In genomic region chr6:53171605-53172467, GRCh38 we compare ENCODE assay signal across 8 cellular contexts. TPM values are rescaled to one million over a fixed set of nuclear protein-coding genes. Genes with fewer than 3 reads are reported as not detected.
DNase-seq lines count a peak whose midpoint lies in the region; ATAC-seq and TF ChIP-seq lines count a peak whose summit lies in the region.

No MANE protein-coding gene starts in this region.

- H3K36me3 ChIP-seq in DOHH2 (ENCODE audit: control insufficient read depth, low read length) (no peaks in the 10 kb centered on the region), KMS-11 (ENCODE audit: insufficient read depth) (no peaks in the 10 kb centered on the region), neuronal stem cell (replicated peaks in 1 of 2; ENCODE audit: control insufficient read depth in 2 of 2, insufficient read depth in 2 of 2, low read length in 2 of 2) (no peaks in the 10 kb centered on the region), subcutaneous abdominal adipose tissue (ENCODE audit: control insufficient read depth in 5 of 5, insufficient read depth in 5 of 5, low read length in 5 of 5) (no peaks in the 10 kb centered on the region)

- H2BK5ac ChIP-seq in neuronal stem cell (ENCODE audit: low read length): no peak overlapping the region

- no peak overlapping the region for H2BK120ac ChIP-seq in neuronal stem cell (ENCODE audit: low read depth, low read length)

- H3K79me2 ChIP-seq in DOHH2 (ENCODE audit: control insufficient read depth, low read length) (no peaks in the 10 kb centered on the region), KMS-11 (ENCODE audit: insufficient read depth, low read depth) (no peaks in the 10 kb centered on the region)

- H4K20me1 ChIP-seq in DOHH2 (ENCODE audit: control insufficient read depth, insufficient read depth, low read depth, low read length): no peaks in the 10 kb centered on the region
- no peaks in the 10 kb centered on the region for H4K20me1 ChIP-seq in KMS-11 (ENCODE audit: insufficient read depth)

- H3K27ac ChIP-seq in DOHH2 (ENCODE audit: low read depth, low read length) (no peak overlapping the region), KMS-11 (no peak overlapping the region), neuronal stem cell (replicated peaks; ENCODE audit: low read length) (no peak overlapping the region), subcutaneous abdominal adipose tissue (ENCODE audit: low read depth, low read length) (peak overlapping the region; percentile 69)

- H3K4me1 ChIP-seq in DOHH2 (ENCODE audit: control insufficient read depth, low read length) (peaks cover 5% of the 10 kb centered on the region; the same call in 1 of the 2 replicates), KMS-11 (ENCODE audit: low read depth, poor library complexity, severe bottlenecking) (no peaks in the 10 kb centered on the region), neuronal stem cell (ENCODE audit: control insufficient read depth in 2 of 2, insufficient read depth in 1 of 2, low read depth in 1 of 2, low read length in 2 of 2) (peaks cover 0 to 5% of the 10 kb centered on the region in 2 donors), subcutaneous abdominal adipose tissue (ENCODE audit: control insufficient read depth in 5 of 5, insufficient read depth in 5 of 5, low read length in 5 of 5) (peaks cover 4 to 16% (median 13%) of the 10 kb centered on the region in 5 donors)

- no peaks in the 10 kb centered on the region for H3K27me3 ChIP-seq in DOHH2 (ENCODE audit: control insufficient read depth, low read length)
- no peaks in the 10 kb centered on the region for H3K27me3 ChIP-seq in KMS-11 (ENCODE audit: insufficient read depth, low read depth)
- no peaks in the 10 kb centered on the region for H3K27me3 ChIP-seq in neuronal stem cell (ENCODE audit: control insufficient read depth in 3 of 3, insufficient read depth in 3 of 3, low read depth in 1 of 3, low read length in 3 of 3)
- no peaks in the 10 kb centered on the region for H3K27me3 ChIP-seq in subcutaneous abdominal adipose tissue (ENCODE audit: control insufficient read depth in 5 of 5, insufficient read depth in 4 of 5, low read length in 5 of 5)

- no peak overlapping the region for H2AK5ac ChIP-seq in neuronal stem cell (ENCODE audit: low read depth, low read length)

- no peak overlapping the region for H4K91ac ChIP-seq in neuronal stem cell (ENCODE audit: low read depth, low read length, poor library complexity)

- no CpG with 5 or more reads among the region's 20 CpGs for WGBS in neuronal stem cell (ENCODE audit: extremely low coverage in 2 of 2, insufficient read length in 2 of 2, insufficient replicate concordance in 1 of 2), 2 donors

- H2BK12ac ChIP-seq in neuronal stem cell (ENCODE audit: low read length): no peak overlapping the region

- H3K79me1 ChIP-seq in neuronal stem cell (ENCODE audit: low read depth, low read length): no peaks in the 10 kb centered on the region

- no peak overlapping the region for H2BK15ac ChIP-seq in neuronal stem cell (ENCODE audit: low read length)

- no peaks in the 10 kb centered on the region for H3K9me2 ChIP-seq in DOHH2 (replicated peaks; ENCODE audit: control insufficient read depth, low read length)

- H2AFZ ChIP-seq in KMS-11 (ENCODE audit: low read depth) (no peak overlapping the region), neuronal stem cell (ENCODE audit: low read length) (no peak overlapping the region)

- no peak overlapping the region for H3K9ac ChIP-seq in KMS-11
- no peak overlapping the region for H3K9ac ChIP-seq in neuronal stem cell (ENCODE audit: low read depth, low read length, poor library complexity)
- H3K9ac ChIP-seq in subcutaneous abdominal adipose tissue (ENCODE audit: low read length in 5 of 5): no peak overlapping the region

- peak; percentile 87 for ATAC-seq in GM21723 (IDR thresholded peaks at IDR 0.05; ENCODE audit: unreplicated experiment)

- H4K8ac ChIP-seq in neuronal stem cell (ENCODE audit: low read depth, low read length): no peak overlapping the region

- H3F3A ChIP-seq in DOHH2 (ENCODE audit: control insufficient read depth, insufficient read depth): no peaks in the 10 kb centered on the region

- H3K4ac ChIP-seq in neuronal stem cell (ENCODE audit: low read length): no peak overlapping the region

- H3K4me3 ChIP-seq in DOHH2 (ENCODE audit: low read length): no peak overlapping the region
- H3K4me3 ChIP-seq in KMS-11 (IDR thresholded peaks at IDR 0.05; ENCODE audit: insufficient read depth, low read depth, low read length): no peak overlapping the region
- H3K4me3 ChIP-seq in neuronal stem cell (ENCODE audit: low read length in 2 of 2): no peak overlapping the region
- no peak overlapping the region for H3K4me3 ChIP-seq in subcutaneous abdominal adipose tissue (ENCODE audit: low read depth in 1 of 5, low read length in 5 of 5)

- no peaks in the 10 kb centered on the region for H3K9me3 ChIP-seq in DOHH2 (ENCODE audit: control insufficient read depth, insufficient read depth, low read length)
- H3K9me3 ChIP-seq in neuronal stem cell (replicated peaks in 1 of 2; ENCODE audit: control insufficient read depth in 2 of 2, insufficient read depth in 1 of 2, low read depth in 1 of 2, low read length in 2 of 2): peaks cover 2 to 3% of the 10 kb centered on the region in 2 donors
- no peaks in the 10 kb centered on the region for H3K9me3 ChIP-seq in subcutaneous abdominal adipose tissue (ENCODE audit: control insufficient read depth in 5 of 5, low read length in 5 of 5)

- TF ChIP-seq CTCF in DOHH2 (IDR thresholded peaks at IDR 0.05; ENCODE audit: low read depth, low read length, poor library complexity, severe bottlenecking) (peak; percentile 100), KMS-11 (conservative IDR thresholded peaks at IDR 0.05; ENCODE audit: low read depth, low read length) (peak; percentile 99)

- H3K4me2 ChIP-seq in DOHH2 (ENCODE audit: low read length) (peak overlapping the region; percentile 34), KMS-11 (no peak overlapping the region), neuronal stem cell (ENCODE audit: insufficient read depth, low read length, poor library complexity, severe bottlenecking) (no peak overlapping the region)

- peak; percentile 74 for DNase-seq in RKO (ENCODE audit: low spot score)
- DNase-seq in activated T-helper 1 cell treated with anti-CD3 and anti-CD28 coated beads, Interleukin-2, amount 50 U/mL, for 16 hours (ENCODE audit: low read depth in 1 of 2, low spot score in 1 of 2): peak; percentile 85 to 89
- DNase-seq in fibroblast of the conjunctiva (ENCODE audit: low read depth): peak; percentile 74
- DNase-seq in neuronal stem cell (ENCODE audit: low spot score): peak; percentile 76

- no peak overlapping the region for H3K14ac ChIP-seq in neuronal stem cell (ENCODE audit: low read length)

- no peak overlapping the region for H3K23ac ChIP-seq in neuronal stem cell (ENCODE audit: low read depth, low read length, poor library complexity)

- H3K18ac ChIP-seq in neuronal stem cell (ENCODE audit: low read length): no peak overlapping the region

RNA-seq across cellular contexts. Expression of gene GCM1, which starts 23.2 kb away (rescaled TPM):
- polyA plus RNA-seq in neuronal stem cell (2013, experiment 1 of 2): 0.01 TPM
- 0.06 TPM for polyA plus RNA-seq in neuronal stem cell (2013, experiment 2 of 2)
